9 cellular contexts compared by ENCODE assay signal in genomic region chr6:139373154-139373927, GRCh38. TPM values are rescaled to one million over a fixed set of nuclear protein-coding genes. Genes with fewer than 3 reads are reported as not detected.
DNase-seq lines count a peak whose midpoint lies in the region; ATAC-seq, FAIRE-seq and TF ChIP-seq lines count a peak whose summit lies in the region.
"Had no signal": no experiment of that assay in that cellular context is flagged by ENCODE, and none has a peak within 500 bp of the region (broad histone marks: within the 10 kb centered on the region; RNA-seq: fewer than 3 reads in every experiment).

No MANE protein-coding gene starts in this region.

- peaks cover 29 to 64% (median 36%) of the 10 kb centered on the region in 4 donors for H3K4me1 Mint-ChIP-seq in CD4-positive, alpha-beta memory T cell
- H3K4me1 Mint-ChIP-seq in activated naive CD8-positive, alpha-beta T cell treated with anti-CD3 and anti-CD28 coated beads, Interleukin-2, amount 10 ng/mL, durations not matched to agents 7 days and 5 days: peaks cover 24% of the 10 kb centered on the region

- H3K27me3 ChIP-seq in CD4-positive, alpha-beta memory T cell (ENCODE audit: insufficient read depth, low read length): no peaks in the 10 kb centered on the region
- H3K27me3 ChIP-seq in heart left ventricle: no peaks in the 10 kb centered on the region
- H3K27me3 ChIP-seq in psoas muscle (ENCODE audit: insufficient read depth in 3 of 3, low read length in 2 of 3): no peaks in the 10 kb centered on the region

- peak; percentile 26 for ATAC-seq in GM19452 (IDR thresholded peaks at IDR 0.05; ENCODE audit: unreplicated experiment)
- peak; percentile 21 for ATAC-seq in activated naive CD8-positive, alpha-beta T cell treated with anti-CD3 and anti-CD28 coated beads, Interleukin-2, amount 10 ng/mL, durations not matched to agents 7 days and 5 days (ENCODE audit: low read depth)
- peak in 3 of 4 donors; percentile 2 to 17 (median 4) for ATAC-seq in heart left ventricle
- ATAC-seq in psoas muscle: peak; percentile 12 to 46 (median 24)

- H3K4me1 ChIP-seq in CD4-positive, alpha-beta memory T cell (ENCODE audit: insufficient read depth, low read length): peaks cover 45% of the 10 kb centered on the region
- H3K4me1 ChIP-seq in heart left ventricle: peaks cover 2 to 45% (median 34%) of the 10 kb centered on the region in 12 donors
- peaks cover 38% of the 10 kb centered on the region for H3K4me1 ChIP-seq in psoas muscle

- H3K9me3 ChIP-seq in CD4-positive, alpha-beta memory T cell (ENCODE audit: control insufficient read depth in 1 of 2, low read length in 2 of 2): no peaks in the 10 kb centered on the region
- H3K9me3 ChIP-seq in SK-N-MC (ENCODE audit: low read depth, low read length): no peaks in the 10 kb centered on the region
- no peaks in the 10 kb centered on the region for H3K9me3 ChIP-seq in heart left ventricle
- no peaks in the 10 kb centered on the region for H3K9me3 ChIP-seq in psoas muscle

- H3K36me3 Mint-ChIP-seq in CD4-positive, alpha-beta memory T cell: peaks cover 32 to 39% of the 10 kb centered on the region in 2 donors
- H3K36me3 Mint-ChIP-seq in activated naive CD8-positive, alpha-beta T cell treated with anti-CD3 and anti-CD28 coated beads, Interleukin-2, amount 10 ng/mL, durations not matched to agents 7 days and 5 days: peaks cover 13% of the 10 kb centered on the region

- intact Hi-C loops in CD4-positive, alpha-beta memory T cell (cut with micrococcal nuclease): loop anchor here (1.0 to 10.0 kb wide), 3 partner anchors 391 to 731 kb away; no protein-coding TSS in a partner anchor
- intact Hi-C loops in heart left ventricle (cut with DNase I) (loop anchor here (2.0 to 10.0 kb wide), 25 partner anchors 141 to 1551 kb away; no protein-coding TSS in a partner anchor), psoas muscle (cut with DNase I) (loop anchor here (5.0 to 10.0 kb wide), 8 partner anchors 141 to 1551 kb away; no protein-coding TSS in a partner anchor)

- TF ChIP-seq CTCF in heart left ventricle (IDR thresholded peaks at IDR 0.05): peak in 9 of 12 donors; percentile 7 to 41 (median 27)
- peak; percentile 34 for TF ChIP-seq CTCF in psoas muscle (IDR thresholded peaks at IDR 0.05)

- peak overlapping the region; percentile 99 to 100 (median 100) for H3K4me3 Mint-ChIP-seq in CD4-positive, alpha-beta memory T cell
- peak overlapping the region; percentile 96 for H3K4me3 Mint-ChIP-seq in activated naive CD8-positive, alpha-beta T cell treated with anti-CD3 and anti-CD28 coated beads, Interleukin-2, amount 10 ng/mL, durations not matched to agents 7 days and 5 days

- H3K27me3 Mint-ChIP-seq in CD4-positive, alpha-beta memory T cell: no peaks in the 10 kb centered on the region
- no peaks in the 10 kb centered on the region for H3K27me3 Mint-ChIP-seq in activated naive CD8-positive, alpha-beta T cell treated with anti-CD3 and anti-CD28 coated beads, Interleukin-2, amount 10 ng/mL, durations not matched to agents 7 days and 5 days

- H3K4me3 ChIP-seq in CD4-positive, alpha-beta memory T cell (ENCODE audit: low read length in 2 of 2): peak overlapping the region; percentile 78 to 98
- peak overlapping the region; percentile 94 for H3K4me3 ChIP-seq in SK-N-MC
- H3K4me3 ChIP-seq in heart left ventricle: peak overlapping the region; percentile 78 to 98 (median 92)
- H3K4me3 ChIP-seq in psoas muscle: peak overlapping the region; percentile 80

- no peak for FAIRE-seq in urothelium cell line (lab: Jason Lieb, UNC)
- FAIRE-seq: frontal cortex had no signal

- peaks cover 0 to 9% (median 0%) of the 10 kb centered on the region in 8 donors for H3K9me3 Mint-ChIP-seq in CD4-positive, alpha-beta memory T cell
- no peaks in the 10 kb centered on the region for H3K9me3 Mint-ChIP-seq in activated naive CD8-positive, alpha-beta T cell treated with anti-CD3 and anti-CD28 coated beads, Interleukin-2, amount 10 ng/mL, durations not matched to agents 7 days and 5 days

- CTCF ChIA-PET in CD4-positive, alpha-beta memory T cell (lab: Charles Lee; ENCODE audit: partially characterized antibody): interaction anchor here (0.6 to 4.1 kb wide), 34 partner anchors 8 to 1299 kb away, joined by 3 to 31 read pairs (median 4); partner anchors contain the start of genes HECA, REPS1 and TXLNB

- peak; percentile 72 to 80 (median 79) for DNase-seq in CD4-positive, alpha-beta memory T cell
- DNase-seq in HUDEP-2 (lab: John Stamatoyannopoulos, UW; ENCODE audit: unreplicated experiment in 76 of 76): peak in 57 of 76 experiments; percentile 19 to 78 (median 55)
- no peak for DNase-seq in SK-N-MC (ENCODE audit: low read depth, low spot score)
- peak; percentile 85 for DNase-seq in activated naive CD8-positive, alpha-beta T cell treated with anti-CD3 and anti-CD28 coated beads, Interleukin-2, amount 10 ng/mL, durations not matched to agents 7 days and 5 days
- peak; percentile 60 to 87 (median 73) for DNase-seq in heart left ventricle
- peak; percentile 72 to 89 for DNase-seq in psoas muscle
- peak; percentile 38 for DNase-seq in urothelium cell line (ENCODE audit: low spot score)

- H3K9ac ChIP-seq in SK-N-MC (ENCODE audit: insufficient read length): peak overlapping the region; percentile 96

- TF ChIP-seq POLR2A in heart left ventricle (IDR thresholded peaks at IDR 0.05): peak in 1 of 2 donors; percentile 27

- WGBS in heart left ventricle, 4 donors: 0 to 1% (median 0%) methylated on average over 12 to 57 of the region's 57 CpGs
- WGBS in psoas muscle, 3 donors: 0 to 1% (median 0%) methylated on average over 51 to 57 of the region's 57 CpGs

- POLR2A ChIA-PET in CD4-positive, alpha-beta memory T cell (lab: Charles Lee; ENCODE audit: partially characterized antibody): interaction anchor here (0.6 to 6.3 kb wide), 55 partner anchors 8 to 918 kb away, joined by 3 to 153 read pairs (median 7); partner anchors contain the start of genes ABRACL, CCDC28A, HECA and TXLNB
- POLR2A ChIA-PET in activated naive CD8-positive, alpha-beta T cell treated with anti-CD3 and anti-CD28 coated beads, Interleukin-2, amount 10 ng/mL, durations not matched to agents 7 days and 5 days (lab: Charles Lee): interaction anchor here (0.7 to 4.9 kb wide), 24 partner anchors 9 to 600 kb away, joined by 3 to 41 read pairs (median 4); partner anchors contain the start of genes CCDC28A and TXLNB

- H3K27ac ChIP-seq in CD4-positive, alpha-beta memory T cell (ENCODE audit: low read depth, low read length): peak overlapping the region; percentile 82
- peak overlapping the region; percentile 99 for H3K27ac ChIP-seq in SK-N-MC
- peak overlapping the region; percentile 95 to 100 (median 98) for H3K27ac ChIP-seq in heart left ventricle
- peak overlapping the region; percentile 98 for H3K27ac ChIP-seq in psoas muscle

- peak overlapping the region; percentile 99 to 100 (median 99) for H3K27ac Mint-ChIP-seq in CD4-positive, alpha-beta memory T cell
- H3K27ac Mint-ChIP-seq in activated naive CD8-positive, alpha-beta T cell treated with anti-CD3 and anti-CD28 coated beads, Interleukin-2, amount 10 ng/mL, durations not matched to agents 7 days and 5 days: peak overlapping the region; percentile 100

- H3K36me3 ChIP-seq in CD4-positive, alpha-beta memory T cell (ENCODE audit: insufficient read depth, low read length): no peaks in the 10 kb centered on the region
- peaks cover 37% of the 10 kb centered on the region for H3K36me3 ChIP-seq in SK-N-MC (ENCODE audit: insufficient read depth, low read length)
- H3K36me3 ChIP-seq in heart left ventricle: peaks cover 0 to 24% (median 6%) of the 10 kb centered on the region in 9 donors
- peaks cover 4 to 19% of the 10 kb centered on the region in 2 donors for H3K36me3 ChIP-seq in psoas muscle (ENCODE audit: insufficient read depth in 1 of 2, low read depth in 1 of 2)

RNA-seq across cellular contexts. Expression of gene CITED2, which starts 1.1 kb away (rescaled TPM):
- 100 to 1,000 TPM; 114 to 118 TPM for total RNA-seq in CD4-positive, alpha-beta memory T cell
- 10 to 100 TPM; 37.1 to 50.8 TPM for polyA plus RNA-seq in CD4-positive, alpha-beta memory T cell
- 10 to 100 TPM; 71.7 to 80.4 TPM for total RNA-seq in activated naive CD8-positive, alpha-beta T cell treated with anti-CD3 and anti-CD28 coated beads, Interleukin-2, amount 10 ng/mL, durations not matched to agents 7 days and 5 days
- total RNA-seq in heart left ventricle (100 to 1,000 TPM; 102 to 233 (median 149) TPM), psoas muscle (100 to 1,000 TPM in 2 of 4 donors, 10 to 100 TPM in 2; 33.8 to 154 (median 76.3) TPM)
- polyA plus RNA-seq in heart left ventricle (100 to 1,000 TPM in 1 of 2 donors, 10 to 100 TPM in 1; 13.0 to 154 TPM), psoas muscle (100 to 1,000 TPM in 2 of 3 donors, 10 to 100 TPM in 1; 15.3 to 414 (median 230) TPM)
